25 cellular contexts compared by ENCODE assay signal in the genomic region with DNA sequence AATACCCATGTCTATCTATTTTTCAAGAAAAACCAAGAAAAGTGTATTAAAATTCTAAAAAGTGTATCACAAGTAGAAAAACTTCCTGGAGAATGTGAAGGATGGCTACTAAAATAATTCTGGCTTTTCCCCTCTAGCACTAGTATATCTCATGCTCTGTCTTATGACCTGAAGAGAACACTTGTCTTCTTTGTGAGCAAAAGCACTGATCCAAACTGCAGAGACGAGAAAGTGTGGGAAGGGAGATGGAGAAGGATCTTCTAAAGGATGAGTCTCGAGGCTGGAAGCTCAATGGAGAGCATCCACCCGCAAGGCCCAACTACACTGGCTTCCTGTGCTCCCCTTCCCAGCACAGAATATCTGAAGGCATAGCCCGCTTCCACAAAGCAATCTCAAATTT. TPM values are rescaled to one million over a fixed set of nuclear protein-coding genes. Genes with fewer than 3 reads are reported as not detected.
DNase-seq lines count a peak whose midpoint lies in the region; ATAC-seq and TF ChIP-seq lines count a peak whose summit lies in the region.
"Had no signal": no experiment of that assay in that cellular context is flagged by ENCODE, and none has a peak within 500 bp of the region (broad histone marks: within the 10 kb centered on the region; RNA-seq: fewer than 3 reads in every experiment).

No MANE protein-coding gene starts in this region.

- no peak overlapping the region for H2BK120ac ChIP-seq in neuronal stem cell (ENCODE audit: low read depth, low read length)

- no peak overlapping the region for H3K14ac ChIP-seq in neuronal stem cell (ENCODE audit: low read length)

- H2BK12ac ChIP-seq in neuronal stem cell (ENCODE audit: low read length): no peak overlapping the region

- intact Hi-C loops in left lung (cut with DNase I): loop anchor here in 1 of 2 donors (10.0 kb wide), 1 partner anchor 205 kb away; no protein-coding TSS in a partner anchor
- intact Hi-C loops in breast epithelium (cut with DNase I; ENCODE audit: low total_unique reads): no loop called here

- DNase-seq in GM06990 (ENCODE audit: extremely low read depth, insufficient read length) (no peak), SK-MEL-5 (ENCODE audit: low read depth, low spot score) (peak; percentile 94), left lung (no peak), thoracic aorta (ENCODE audit: low spot score) (no peak), neuronal stem cell (ENCODE audit: low spot score) (no peak), breast epithelium (ENCODE audit: low spot score in 2 of 2) (no peak), NCI-H1092 treated with DMSO at 0.1 percent for 48 hours (lab: John Stamatoyannopoulos, UW) (no peak)
- DNase-seq: activated CD4-positive, alpha-beta T cell treated with anti-CD3 and anti-CD28 coated beads, Interleukin-2, amount 50 U/mL, for 1 hour; activated CD8-positive, alpha-beta memory T cell treated with anti-CD3 and anti-CD28 coated beads, Interleukin-2, amount 10 ng/mL, durations not matched to agents 7 days and 5 days; activated naive CD4-positive, alpha-beta T cell treated with anti-CD3 and anti-CD28 coated beads, Interleukin-2, amount 10 ng/mL, durations not matched to agents 7 days and 5 days; CD4-positive, alpha-beta memory T cell; GDM1; MV-4-11; NCI-H1694 treated with DMSO at 0.1 percent for 48 hours; NCI-H2171; NCI-H524 treated with DMSO at 0.1 percent for 48 hours had no signal

- in situ Hi-C loops in SK-MEL-5 (cut with HindIII; ENCODE audit: low pct_unique_long_range_greater_than_20kb, low sequenced_read_pairs): no loop called here

- H3K36me3 ChIP-seq in GM06990 (ENCODE audit: control insufficient read depth, insufficient read depth, low read length): no peaks in the 10 kb centered on the region; the same call in none of the 2 replicates
- H3K36me3 ChIP-seq in left lung: peaks cover 0 to under 1% of the 10 kb centered on the region in 2 donors
- no peaks in the 10 kb centered on the region for H3K36me3 ChIP-seq in thoracic aorta
- peaks cover 0 to under 1% of the 10 kb centered on the region in 2 donors for H3K36me3 ChIP-seq in neuronal stem cell (replicated peaks in 1 of 2; ENCODE audit: control insufficient read depth in 2 of 2, insufficient read depth in 2 of 2, low read length in 2 of 2)
- no peaks in the 10 kb centered on the region for H3K36me3 ChIP-seq in breast epithelium
- H3K36me3 ChIP-seq: cardiac muscle cell had no signal

- H3K4me3 ChIP-seq in GM06990 (replicated peaks; ENCODE audit: low read depth, low read length) (peak overlapping the region; percentile 2; the same call in 1 of the 2 replicates), left lung (no peak overlapping the region), thoracic aorta (no peak overlapping the region), neuronal stem cell (ENCODE audit: low read length in 2 of 2) (no peak overlapping the region), breast epithelium (no peak overlapping the region)
- H3K4me3 ChIP-seq: cardiac muscle cell, smooth muscle cell, suprapubic skin had no signal

- H3K27ac ChIP-seq in left lung (peak overlapping the region; percentile 57 to 64), thoracic aorta (peak overlapping the region; percentile 35 to 64), neuronal stem cell (replicated peaks; ENCODE audit: low read length) (no peak overlapping the region), breast epithelium (no peak overlapping the region)
- H3K27ac ChIP-seq: cardiac muscle cell, epithelial cell of prostate had no signal

- H2AK5ac ChIP-seq in neuronal stem cell (ENCODE audit: low read depth, low read length): no peak overlapping the region

- TF ChIP-seq CTCF in GM06990 (IDR thresholded peaks at IDR 0.05; ENCODE audit: insufficient read depth, low read length, poor library complexity, severe bottlenecking) (no peak), left lung (IDR thresholded peaks at IDR 0.05) (no peak), thoracic aorta (IDR thresholded peaks at IDR 0.05) (no peak), breast epithelium (IDR thresholded peaks at IDR 0.05) (no peak)

- H4K91ac ChIP-seq in neuronal stem cell (ENCODE audit: low read depth, low read length, poor library complexity): no peak overlapping the region

- no peaks in the 10 kb centered on the region for H3K27me3 ChIP-seq in GM06990 (replicated peaks; ENCODE audit: control insufficient read depth, insufficient read depth, low read length)
- H3K27me3 ChIP-seq in left lung: no peaks in the 10 kb centered on the region
- H3K27me3 ChIP-seq in thoracic aorta (replicated peaks; ENCODE audit: insufficient read depth): no peaks in the 10 kb centered on the region
- no peaks in the 10 kb centered on the region for H3K27me3 ChIP-seq in neuronal stem cell (ENCODE audit: control insufficient read depth in 3 of 3, insufficient read depth in 3 of 3, low read depth in 1 of 3, low read length in 3 of 3)
- no peaks in the 10 kb centered on the region for H3K27me3 ChIP-seq in breast epithelium
- H3K27me3 ChIP-seq: cardiac muscle cell, heart left ventricle, suprapubic skin had no signal

- no peak overlapping the region for H4K8ac ChIP-seq in neuronal stem cell (ENCODE audit: low read depth, low read length)

- H3K4me1 ChIP-seq in left lung (peaks cover 0 to 35% of the 10 kb centered on the region in 2 donors), thoracic aorta (ENCODE audit: control insufficient read depth in 1 of 2, low read depth in 2 of 2) (peaks cover 33 to 37% of the 10 kb centered on the region in 2 donors), neuronal stem cell (ENCODE audit: control insufficient read depth in 2 of 2, insufficient read depth in 1 of 2, low read depth in 1 of 2, low read length in 2 of 2) (peaks cover 0 to 5% of the 10 kb centered on the region in 2 donors), breast epithelium (no peaks in the 10 kb centered on the region)

- no peak overlapping the region for H2AFZ ChIP-seq in neuronal stem cell (ENCODE audit: low read length)

- no peak overlapping the region for H3K9ac ChIP-seq in neuronal stem cell (ENCODE audit: low read depth, low read length, poor library complexity)

- ATAC-seq in left lung: no peak
- no peak for ATAC-seq in thoracic aorta (ENCODE audit: insufficient number of reproducible peaks, low FRiP score, low read depth)
- ATAC-seq: activated CD8-positive, alpha-beta memory T cell treated with anti-CD3 and anti-CD28 coated beads, Interleukin-2, amount 10 ng/mL, durations not matched to agents 7 days and 5 days had no signal

- no peak overlapping the region for H3K4me2 ChIP-seq in neuronal stem cell (ENCODE audit: insufficient read depth, low read length, poor library complexity, severe bottlenecking)
- H3K4me2 ChIP-seq: smooth muscle cell had no signal

- H2BK15ac ChIP-seq in neuronal stem cell (ENCODE audit: low read length): no peak overlapping the region

- H3K18ac ChIP-seq in neuronal stem cell (ENCODE audit: low read length): no peak overlapping the region

- H3K23ac ChIP-seq in neuronal stem cell (ENCODE audit: low read depth, low read length, poor library complexity): no peak overlapping the region

- no peak overlapping the region for H3K4ac ChIP-seq in neuronal stem cell (ENCODE audit: low read length)

- no CpG with 5 or more reads among the region's 4 CpGs for WGBS in neuronal stem cell (ENCODE audit: extremely low coverage in 2 of 2, insufficient read length in 2 of 2, insufficient replicate concordance in 1 of 2), 2 donors

- no peak for TF ChIP-seq POLR2A in breast epithelium (IDR thresholded peaks at IDR 0.05)

- no peak overlapping the region for H2BK5ac ChIP-seq in neuronal stem cell (ENCODE audit: low read length)

- peaks cover 2% of the 10 kb centered on the region for H3K79me1 ChIP-seq in neuronal stem cell (ENCODE audit: low read depth, low read length)

- H3K9me3 ChIP-seq in left lung (no peaks in the 10 kb centered on the region), thoracic aorta (no peaks in the 10 kb centered on the region), neuronal stem cell (replicated peaks in 1 of 2; ENCODE audit: control insufficient read depth in 2 of 2, insufficient read depth in 1 of 2, low read depth in 1 of 2, low read length in 2 of 2) (peaks cover under 1 to 6% of the 10 kb centered on the region in 2 donors), breast epithelium (no peaks in the 10 kb centered on the region)
- H3K9me3 ChIP-seq: suprapubic skin had no signal

RNA-seq across cellular contexts. Expression of gene STX7, which starts 23.5 kb away (rescaled TPM):
- total RNA-seq in SK-MEL-5 (2014; rRNA removed; shearing (Covaris generic)): 87.6 and 107 TPM in 2 replicates
- 63.6 and 72.0 TPM in 2 replicates for polyA plus RNA-seq in SK-MEL-5 (2015; cell fraction: cytosol; rRNA removed)
- 38.1 and 69.9 TPM in 2 replicates for polyA plus RNA-seq in SK-MEL-5 (2015; cell fraction: nucleus; rRNA removed)
- total RNA-seq in left lung: 10 to 100 TPM; 61.2 to 69.7 TPM
- 10 to 100 TPM; 46.2 to 64.0 TPM for total RNA-seq in thoracic aorta
- 26.7 TPM for polyA plus RNA-seq in neuronal stem cell (2013, experiment 1 of 2)
- 27.1 TPM for polyA plus RNA-seq in neuronal stem cell (2013, experiment 2 of 2)
- 10 to 100 TPM; 28.5 to 67.4 (median 37.8) TPM for total RNA-seq in breast epithelium

RNA-seq across cellular contexts. Expression of gene TAAR9, which starts 48.7 kb away (rescaled TPM):
- not detected in 2 replicates for total RNA-seq in SK-MEL-5 (2014; rRNA removed; shearing (Covaris generic))
- polyA plus RNA-seq in SK-MEL-5 (2015; cell fraction: cytosol; rRNA removed): not detected in 2 replicates
- polyA plus RNA-seq in SK-MEL-5 (2015; cell fraction: nucleus; rRNA removed): not detected in 2 replicates
- total RNA-seq in left lung: not detected
- total RNA-seq in thoracic aorta: not detected
- not detected for polyA plus RNA-seq in neuronal stem cell (2013, experiment 1 of 2)
- polyA plus RNA-seq in neuronal stem cell (2013, experiment 2 of 2): not detected
- total RNA-seq in breast epithelium: not detected
- total RNA-seq: activated CD8-positive, alpha-beta memory T cell treated with anti-CD3 and anti-CD28 coated beads, Interleukin-2, amount 10 ng/mL, durations not matched to agents 7 days and 5 days; cardiac muscle cell; CD4-positive, alpha-beta memory T cell; dermis blood vessel endothelial cell; H1; heart left ventricle; myocyte; smooth muscle cell; suprapubic skin; T-helper 2 cell treated with Interferon-gamma antibody and Interleukin-4, amounts not matched to agents 100 ng/mL and 5 ng/mL, for 36 hours had no signal
- polyA plus RNA-seq: cardiac muscle cell; CD4-positive, alpha-beta memory T cell; H1; heart left ventricle; smooth muscle cell had no signal

Comparison
In these comparisons a context has a peak if more than half of its experiments do, and no peak if none do; other contexts are left out.
1. H3K27ac ChIP-seq: peak in left lung (2 of 2) and thoracic aorta (2 of 2); none in neuronal stem cell (single experiment) and breast epithelium (0 of 2).